1 cellular context compared by ENCODE assay signal in genomic region chr16:67396159-67396774, GRCh38.
TF ChIP-seq lines count a peak whose summit lies in the region.

No MANE protein-coding gene starts in this region.

TF ChIP-seq in HEK293T, 16 proteins besides CTCF, POLR2A, EP300 and RAD21 (continued from another document):
- TF ChIP-seq PKNOX1 (IDR thresholded peaks at IDR 0.05) (no peak), CTBP1 (IDR thresholded peaks at IDR 0.05; ENCODE audit: borderline replicate concordance) (no peak), SUZ12 (IDR thresholded peaks at IDR 0.05) (no peak), SP1 (IDR thresholded peaks at IDR 0.05) (no peak), ELF4 (IDR thresholded peaks at IDR 0.05) (no peak), L3MBTL2 (conservative IDR thresholded peaks at IDR 0.05) (no peak), ZNF384 (IDR thresholded peaks at IDR 0.05) (no peak)
